ENCODE assay signal across 20 cellular contexts in the genomic region with DNA sequence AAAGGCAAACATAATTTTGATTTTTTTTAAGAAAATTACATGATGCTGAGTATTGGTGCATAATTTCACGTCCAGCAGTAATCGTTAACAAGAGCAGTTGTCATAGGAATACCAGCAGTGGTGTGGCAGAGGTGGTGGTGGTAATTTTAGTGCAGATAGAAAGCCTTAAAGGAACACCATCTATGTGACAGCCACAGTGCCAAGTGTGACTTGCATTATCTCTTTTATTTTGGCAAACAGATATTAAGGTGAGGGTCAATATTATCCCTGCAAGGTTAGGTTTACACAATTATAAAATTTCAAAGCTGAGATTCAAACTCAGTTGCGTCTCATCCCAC.
DNase-seq lines count a peak whose midpoint lies in the region; ATAC-seq and TF ChIP-seq lines count a peak whose summit lies in the region.
"Had no signal": no experiment of that assay in that cellular context is flagged by ENCODE, and none has a peak within 500 bp of the region (broad histone marks: within the 10 kb centered on the region; RNA-seq: fewer than 3 reads in every experiment).

No MANE protein-coding gene starts in this region.

- no peaks in the 10 kb centered on the region for H3K79me2 ChIP-seq in GM23338 (replicated peaks; ENCODE audit: insufficient read depth)

- no peak overlapping the region for H2AFZ ChIP-seq in GM23338

- no peak overlapping the region for H3K27ac Mint-ChIP-seq in GM23338
- H3K27ac Mint-ChIP-seq in T-helper 17 cell: no peak overlapping the region
- H3K27ac Mint-ChIP-seq: B cell had no signal

- H3K36me3 Mint-ChIP-seq in GM23338 (ENCODE audit: low read depth) (peaks cover 8% of the 10 kb centered on the region), T-helper 17 cell (ENCODE audit: low read depth) (no peaks in the 10 kb centered on the region)

- no peak overlapping the region for H3K4me3 ChIP-seq in GM23338
- H3K4me3 ChIP-seq: MG63 had no signal

- H3F3A ChIP-seq in GM23338 (replicated peaks; ENCODE audit: low read depth): no peaks in the 10 kb centered on the region

- H3K27ac ChIP-seq in GM23338 (ENCODE audit: low read depth): no peak overlapping the region

- no peaks in the 10 kb centered on the region for H3K27me3 ChIP-seq in GM23338 (ENCODE audit: insufficient read depth)
- H3K27me3 ChIP-seq: MG63 had no signal

- no peak overlapping the region for H3K4me2 ChIP-seq in GM23338
- H3K4me2 ChIP-seq: SK-N-SH had no signal

- no peaks in the 10 kb centered on the region for H3K4me1 ChIP-seq in GM23338 (ENCODE audit: insufficient read depth)

- H3K27me3 Mint-ChIP-seq in GM23338 (ENCODE audit: insufficient read depth, low read depth, poor library complexity): peaks cover 2% of the 10 kb centered on the region
- H3K27me3 Mint-ChIP-seq in T-helper 17 cell: no peaks in the 10 kb centered on the region
- H3K27me3 Mint-ChIP-seq: B cell had no signal

- H3K9me3 ChIP-seq in T-helper 17 cell (ENCODE audit: control insufficient read depth, low read length, poor library complexity, severe bottlenecking): no peaks in the 10 kb centered on the region
- H3K9me3 ChIP-seq: MG63, SK-N-SH had no signal

- peaks cover 3% of the 10 kb centered on the region; the same call in 1 of the 2 replicates for H3K36me3 ChIP-seq in GM23338 (ENCODE audit: insufficient read depth)
- H3K36me3 ChIP-seq: MG63 had no signal

- no peaks in the 10 kb centered on the region for H3K9me2 ChIP-seq in GM23338 (ENCODE audit: insufficient read depth)

- no peaks in the 10 kb centered on the region for H4K20me1 ChIP-seq in GM23338 (replicated peaks; ENCODE audit: insufficient read depth)

- H3K9me3 Mint-ChIP-seq in GM23338: peaks cover 11% of the 10 kb centered on the region

- in situ Hi-C loops in G401 (cut with HindIII; ENCODE audit: low sequenced_read_pairs): no loop called here

- no peak for TF ChIP-seq CTCF in GM23338 (conservative IDR thresholded peaks at IDR 0.05; ENCODE audit: low read depth in 2 of 2)

- no peaks in the 10 kb centered on the region for H3K4me1 Mint-ChIP-seq in GM23338
- H3K4me1 Mint-ChIP-seq in T-helper 17 cell: no peaks in the 10 kb centered on the region
- H3K4me1 Mint-ChIP-seq: B cell had no signal

- peak; percentile 28 for ATAC-seq in GM18508 (IDR thresholded peaks at IDR 0.05; ENCODE audit: insufficient read depth, unreplicated experiment)
- peak; percentile 4 for ATAC-seq in GM19324 (IDR thresholded peaks at IDR 0.05; ENCODE audit: low FRiP score, unreplicated experiment)
- peak; percentile 38 for ATAC-seq in HG03432 (IDR thresholded peaks at IDR 0.05; ENCODE audit: unreplicated experiment)
- peak; percentile 64 for ATAC-seq in left colon
- no peak for ATAC-seq in GM23338
- ATAC-seq in T-helper 17 cell: no peak

- DNase-seq in left colon: no peak
- no peak for DNase-seq in G401 (ENCODE audit: low spot score)
- DNase-seq in GM23338 (ENCODE audit: low spot score): no peak
- no peak for DNase-seq in T-helper 17 cell
- DNase-seq in nucleus accumbens (lab: John Stamatoyannopoulos, UW): no peak
- DNase-seq: COR-L47, GDM1, Kasumi-1, NCI-H1048, NCI-H2081, NCI-H2171 treated with DMSO at 0.1 percent for 48 hours, NCI-H446 treated with DMSO at 0.1 percent for 48 hours, NCI-H69, Right ventricle myocardium superior, SK-N-SH had no signal

- intact Hi-C loops in left colon (cut with DNase I, micrococcal nuclease): no loop called here

- H3K4me3 Mint-ChIP-seq in GM23338 (no peak overlapping the region), T-helper 17 cell (no peak overlapping the region)
- H3K4me3 Mint-ChIP-seq: B cell had no signal

TF ChIP-seq in GM23338, 12 proteins besides CTCF, POLR2A, EP300 and RAD21 (continues in another document):
- TF ChIP-seq, protein P1, sequence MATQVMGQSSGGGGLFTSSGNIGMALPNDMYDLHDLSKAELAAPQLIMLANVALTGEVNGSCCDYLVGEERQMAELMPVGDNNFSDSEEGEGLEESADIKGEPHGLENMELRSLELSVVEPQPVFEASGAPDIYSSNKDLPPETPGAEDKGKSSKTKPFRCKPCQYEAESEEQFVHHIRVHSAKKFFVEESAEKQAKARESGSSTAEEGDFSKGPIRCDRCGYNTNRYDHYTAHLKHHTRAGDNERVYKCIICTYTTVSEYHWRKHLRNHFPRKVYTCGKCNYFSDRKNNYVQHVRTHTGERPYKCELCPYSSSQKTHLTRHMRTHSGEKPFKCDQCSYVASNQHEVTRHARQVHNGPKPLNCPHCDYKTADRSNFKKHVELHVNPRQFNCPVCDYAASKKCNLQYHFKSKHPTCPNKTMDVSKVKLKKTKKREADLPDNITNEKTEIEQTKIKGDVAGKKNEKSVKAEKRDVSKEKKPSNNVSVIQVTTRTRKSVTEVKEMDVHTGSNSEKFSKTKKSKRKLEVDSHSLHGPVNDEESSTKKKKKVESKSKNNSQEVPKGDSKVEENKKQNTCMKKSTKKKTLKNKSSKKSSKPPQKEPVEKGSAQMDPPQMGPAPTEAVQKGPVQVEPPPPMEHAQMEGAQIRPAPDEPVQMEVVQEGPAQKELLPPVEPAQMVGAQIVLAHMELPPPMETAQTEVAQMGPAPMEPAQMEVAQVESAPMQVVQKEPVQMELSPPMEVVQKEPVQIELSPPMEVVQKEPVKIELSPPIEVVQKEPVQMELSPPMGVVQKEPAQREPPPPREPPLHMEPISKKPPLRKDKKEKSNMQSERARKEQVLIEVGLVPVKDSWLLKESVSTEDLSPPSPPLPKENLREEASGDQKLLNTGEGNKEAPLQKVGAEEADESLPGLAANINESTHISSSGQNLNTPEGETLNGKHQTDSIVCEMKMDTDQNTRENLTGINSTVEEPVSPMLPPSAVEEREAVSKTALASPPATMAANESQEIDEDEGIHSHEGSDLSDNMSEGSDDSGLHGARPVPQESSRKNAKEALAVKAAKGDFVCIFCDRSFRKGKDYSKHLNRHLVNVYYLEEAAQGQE (IDR thresholded peaks at IDR 0.05; ENCODE audit: unreplicated experiment): no peak
- TF ChIP-seq CREB1 (CRISPR knock-in tag; IDR thresholded peaks at IDR 0.05; ENCODE audit: low read depth) (no peak), ZNF114 (CRISPR knock-in tag; IDR thresholded peaks at IDR 0.05) (no peak), ZNF462 (CRISPR knock-in tag; IDR thresholded peaks at IDR 0.05) (no peak), NANOG (IDR thresholded peaks at IDR 0.05; ENCODE audit: borderline replicate concordance) (no peak)

Comparison
In these comparisons a context has a peak if more than half of its experiments do, and no peak if none do; other contexts are left out.
1. ATAC-seq: peak in GM18508 (single experiment), GM19324 (single experiment), HG03432 (single experiment) and left colon (single experiment); none in GM23338 (single experiment) and T-helper 17 cell (single experiment).